In the genomic region with DNA sequence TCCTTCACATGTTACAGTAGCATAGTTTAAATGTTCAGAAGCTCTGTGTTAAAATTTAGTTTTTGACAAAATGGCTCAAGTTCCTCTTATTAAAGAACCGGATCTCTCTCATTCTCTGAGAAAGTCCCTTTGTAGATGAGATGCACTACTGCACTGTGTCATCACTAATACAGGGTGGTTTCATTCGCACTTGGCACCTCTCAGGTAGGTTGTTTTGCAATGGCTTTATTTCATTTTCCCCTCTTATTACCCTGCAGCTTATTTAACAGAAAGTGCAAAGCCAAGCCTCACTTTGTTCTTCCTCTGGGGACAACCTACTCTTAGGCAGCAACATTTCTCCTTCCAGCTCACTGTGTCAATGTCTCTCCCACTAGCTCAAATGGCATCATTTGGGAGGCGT, we compare ENCODE assay signal across 19 cellular contexts.
"Had no signal": no experiment of that assay in that cellular context is flagged by ENCODE, and none has a peak within 500 bp of the region (broad histone marks: within the 10 kb centered on the region; RNA-seq: fewer than 3 reads in every experiment).

No MANE protein-coding gene starts in this region.

- ATAC-seq: activated CD8-positive, alpha-beta memory T cell treated with anti-CD3 and anti-CD28 coated beads, Interleukin-2, amount 10 ng/mL, durations not matched to agents 7 days and 5 days; esophagus mucosa; gastroesophageal sphincter; heart left ventricle; left lung; stimulated activated memory B cell treated with anti-CD40 and anti-IgM and Interleukin-4, amounts not matched to agents 10 μg/mL and 1 μg/mL and 100 μg/mL, for 72 hours; WTC11 had no signal

- DNase-seq: activated CD4-positive, alpha-beta memory T cell treated with anti-CD3 and anti-CD28 coated beads, Interleukin-2, amount 10 ng/mL, durations not matched to agents 7 days and 5 days; activated CD4-positive, alpha-beta T cell treated with anti-CD3 and anti-CD28 coated beads for 48 hours; activated CD8-positive, alpha-beta memory T cell treated with anti-CD3 and anti-CD28 coated beads, Interleukin-2, amount 10 ng/mL, durations not matched to agents 7 days and 5 days; activated naive CD4-positive, alpha-beta T cell; activated naive CD8-positive, alpha-beta T cell treated with anti-CD3 and anti-CD28 coated beads for 36 hours; amniotic stem cell; effector CD8-positive, alpha-beta T cell; heart left ventricle; left lung; mammary epithelial cell; midbrain; nucleus accumbens; sigmoid colon; stimulated activated CD4-positive, alpha-beta T cell treated with anti-CD3 and anti-CD28 coated beads, Interleukin-4, amount 100 ng/mL, for 4 hours; testis had no signal
